In genomic region chr2:198662916-198663315, GRCh38 we compare ENCODE assay signal across 25 cellular contexts.
"Had no signal": no experiment of that assay in that cellular context is flagged by ENCODE, and none has a peak within 500 bp of the region (broad histone marks: within the 10 kb centered on the region; RNA-seq: fewer than 3 reads in every experiment).

No MANE protein-coding gene starts in this region.

- H3K9ac ChIP-seq: parathyroid adenoma had no signal

- ATAC-seq: activated CD4-positive, alpha-beta T cell treated with anti-CD3 and anti-CD28 coated beads for 36 hours; activated CD8-positive, alpha-beta memory T cell treated with anti-CD3 and anti-CD28 coated beads, Interleukin-2, amount 10 ng/mL, durations not matched to agents 7 days and 5 days; activated CD8-positive, alpha-beta T cell treated with anti-CD3 and anti-CD28 coated beads, Interleukin-2, amount 10 ng/mL, durations not matched to agents 7 days and 5 days; activated naive CD8-positive, alpha-beta T cell treated with anti-CD3 and anti-CD28 coated beads, Interleukin-2, amount 50 U/mL, for 24 hours; left cardiac atrium; left ventricle myocardium superior; naive thymus-derived CD4-positive, alpha-beta T cell had no signal

- H3K79me2 ChIP-seq: parathyroid adenoma had no signal

- H3K27ac ChIP-seq: colonic mucosa, epithelial cell of prostate, esophagus squamous epithelium, parathyroid adenoma, right atrium auricular region, tibial nerve had no signal

- H3K9me3 ChIP-seq: colonic mucosa, esophagus squamous epithelium, right atrium auricular region, tibial nerve had no signal

- H3K4me1 ChIP-seq: colonic mucosa, esophagus squamous epithelium, parathyroid adenoma, right atrium auricular region, tibial nerve had no signal

- H3K4me3 ChIP-seq: colonic mucosa, esophagus squamous epithelium, right atrium auricular region, tibial nerve had no signal

- H2AFZ ChIP-seq: parathyroid adenoma had no signal

- FAIRE-seq: bronchial epithelial cell, endometrium, keratinocyte had no signal

- DNase-seq: activated CD4-positive, alpha-beta T cell treated with anti-CD3 and anti-CD28 coated beads for 36 hours; activated CD4-positive, CD25-positive, alpha-beta regulatory T cell; activated CD8-positive, alpha-beta memory T cell treated with anti-CD3 and anti-CD28 coated beads, Interleukin-2, amount 10 ng/mL, durations not matched to agents 7 days and 5 days; activated CD8-positive, alpha-beta T cell treated with anti-CD3 and anti-CD28 coated beads, Interleukin-2, amount 10 ng/mL, durations not matched to agents 7 days and 5 days; activated naive CD8-positive, alpha-beta T cell treated with anti-CD3 and anti-CD28 coated beads, Interleukin-2, amount 50 U/mL, for 24 hours; activated T-cell treated with anti-CD3 and anti-CD28 coated beads, Interleukin-2, amount 50 U/mL, for 48 hours; amygdala; colonic mucosa; effector CD8-positive, alpha-beta T cell; esophagus squamous epithelium; head of caudate nucleus; hippocampal formation; left cardiac atrium; left ventricle myocardium superior; naive thymus-derived CD4-positive, alpha-beta T cell; nucleus accumbens; stimulated activated CD4-positive, alpha-beta T cell treated with anti-CD3 and anti-CD28 coated beads, Interleukin-2, amount 100 ng/mL, for 48 hours; stimulated activated naive CD4-positive, alpha-beta T cell treated with Interleukin-2 at 50 U/mL for 16 hours had no signal

- H3K27me3 ChIP-seq: colonic mucosa, esophagus squamous epithelium, right atrium auricular region, tibial nerve had no signal

- H3K36me3 ChIP-seq: colonic mucosa, esophagus squamous epithelium, right atrium auricular region, tibial nerve had no signal
